13 cellular contexts compared by ENCODE assay signal in genomic region chr19:11418166-11418517, GRCh38. TPM values are rescaled to one million over a fixed set of nuclear protein-coding genes. Genes with fewer than 3 reads are reported as not detected.
DNase-seq lines count a peak whose midpoint lies in the region; ATAC-seq and TF ChIP-seq lines count a peak whose summit lies in the region.
"Had no signal": no experiment of that assay in that cellular context is flagged by ENCODE, and none has a peak within 500 bp of the region (broad histone marks: within the 10 kb centered on the region; RNA-seq: fewer than 3 reads in every experiment).

No MANE protein-coding gene starts in this region.

- H3K36me3 ChIP-seq in HAP-1 (replicated peaks) (no peaks in the 10 kb centered on the region), Peyer's patch (no peaks in the 10 kb centered on the region), kidney epithelial cell (ENCODE audit: control insufficient read depth, insufficient read depth, low read length) (no peaks in the 10 kb centered on the region), stomach (no peaks in the 10 kb centered on the region)

- intact Hi-C loops in stomach (cut with DNase I; ENCODE audit: low total_unique reads), result no loop called here

- in situ Hi-C loops in HAP-1 (cut with MboI; ENCODE audit: low sequenced_read_pairs), result no loop called here

- TF ChIP-seq EP300 in stomach (IDR thresholded peaks at IDR 0.05), result no peak

- H3K9me3 ChIP-seq in HAP-1 (no peaks in the 10 kb centered on the region), Peyer's patch (peaks cover 0 to 6% (median 0%) of the 10 kb centered on the region in 4 donors), stomach (no peaks in the 10 kb centered on the region)

- H3K4me3 ChIP-seq in HAP-1 (peak overlapping the region; percentile 25), Peyer's patch (peak overlapping the region; percentile 15 to 44 (median 41)), kidney epithelial cell (ENCODE audit: low read depth, low read length) (peak overlapping the region; percentile 48), stomach (peak overlapping the region; percentile 49 to 75 (median 54))

- TF ChIP-seq CTCF in Peyer's patch (IDR thresholded peaks at IDR 0.05) (no peak), kidney epithelial cell (IDR thresholded peaks at IDR 0.05; ENCODE audit: insufficient read depth, low read length, poor library complexity, severe bottlenecking) (no peak), stomach (IDR thresholded peaks at IDR 0.05) (no peak)

- ATAC-seq in HG03108 (IDR thresholded peaks at IDR 0.05; ENCODE audit: unreplicated experiment), result no peak
- ATAC-seq: stimulated activated effector memory CD8-positive, alpha-beta T cell treated with anti-CD3 and anti-CD28 coated beads, Interleukin-12 subunit alpha, Interleukin-12 subunit beta, amount 100 ng/mL, for 72 hours had no signal

- 0 to 18% (median 3%) methylated on average over 7 to 14 of the region's 14 CpGs for WGBS in stomach, 5 donors

- H3K27me3 ChIP-seq in HAP-1 (ENCODE audit: low read depth), result peaks cover 28% of the 10 kb centered on the region
- peaks cover 0 to 44% of the 10 kb centered on the region in 2 donors for H3K27me3 ChIP-seq in Peyer's patch
- H3K27me3 ChIP-seq in kidney epithelial cell (ENCODE audit: control insufficient read depth, insufficient read depth, low read length), result peaks cover 54% of the 10 kb centered on the region
- H3K27me3 ChIP-seq in stomach, result peaks cover 7 to 69% (median 28%) of the 10 kb centered on the region in 3 donors

- DNase-seq in HAP-1 (ENCODE audit: low spot score in 2 of 2) (no peak), Peyer's patch (no peak), kidney epithelial cell (ENCODE audit: low read depth) (no peak), stomach (no peak), NCI-H2227 treated with DMSO at 0.1 percent for 48 hours (lab: John Stamatoyannopoulos, UW) (no peak), NCI-H1092 treated with DMSO at 0.1 percent for 48 hours (lab: John Stamatoyannopoulos, UW) (no peak)
- DNase-seq: activated gamma-delta T cell treated with Interleukin-2 at 50 U/mL for 16 hours; effector CD8-positive, alpha-beta T cell had no signal

- no peak for TF ChIP-seq POLR2A in Peyer's patch (IDR thresholded peaks at IDR 0.05)
- TF ChIP-seq POLR2A in stomach (IDR thresholded peaks at IDR 0.05), result no peak

- H3K4me1 ChIP-seq in HAP-1 (no peaks in the 10 kb centered on the region; the same call in 1 of the 2 replicates), Peyer's patch (peaks cover 0 to 41% (median 31%) of the 10 kb centered on the region in 4 donors), stomach (peaks cover 36 to 53% (median 46%) of the 10 kb centered on the region in 4 donors)

- H3K27ac ChIP-seq in Peyer's patch (peak overlapping the region in 1 of 4 donors; percentile 25), stomach (peak overlapping the region; percentile 80 to 90 (median 84))

RNA-seq across cellular contexts. Expression of gene RGL3, which starts 1.0 kb away (rescaled TPM):
- total RNA-seq in Peyer's patch (10 to 100 TPM in 1 of 4 donors, 1 to 10 TPM in 3; 2.5 to 51.2 (median 6.3) TPM), kidney epithelial cell (10.2 and 18.1 TPM in 2 replicates), stomach (100 to 1,000 TPM in 3 of 5 donors, 10 to 100 TPM in 2; 22.8 to 454 (median 107) TPM)
- polyA plus RNA-seq in stomach, result 10 to 100 TPM; 20.6 to 41.2 (median 26.3) TPM
- total RNA-seq: G401, HT1080 had no signal
- polyA plus RNA-seq: keratinocyte had no signal

RNA-seq across cellular contexts. Expression of gene ODAD3, which starts 16.8 kb away (rescaled TPM):
- 1 to 10 TPM in 1 of 4 donors, not detected in 3; 1.5 TPM for total RNA-seq in Peyer's patch
- 0.07 and 0.29 TPM in 2 replicates for total RNA-seq in kidney epithelial cell
- total RNA-seq in stomach, result not detected
- under 1 TPM; 0.38 to 0.92 (median 0.62) TPM for polyA plus RNA-seq in stomach

RNA-seq across cellular contexts. Expression of gene PRKCSH, which starts 17.3 kb away (rescaled TPM):
- total RNA-seq in Peyer's patch (100 to 1,000 TPM; 161 to 239 (median 194) TPM), kidney epithelial cell (269 TPM in 2 replicates), stomach (100 to 1,000 TPM in 2 of 5 donors, 10 to 100 TPM in 3; 30.3 to 221 (median 76.9) TPM)
- polyA plus RNA-seq in stomach, result 100 to 1,000 TPM; 109 to 138 (median 115) TPM

RNA-seq across cellular contexts. Expression of gene EPOR, which starts 34.0 kb away (rescaled TPM):
- total RNA-seq in Peyer's patch, result 1 to 10 TPM; 1.2 to 5.0 (median 3.0) TPM
- total RNA-seq in kidney epithelial cell, result 3.0 and 4.4 TPM in 2 replicates
- 10 to 100 TPM in 4 of 5 donors, 1 to 10 TPM in 1; 4.8 to 19.9 (median 14.6) TPM for total RNA-seq in stomach
- polyA plus RNA-seq in stomach, result 1 to 10 TPM; 3.7 to 8.9 (median 5.0) TPM

RNA-seq across cellular contexts. Expression of gene SWSAP1, which starts 43.7 kb away (rescaled TPM):
- total RNA-seq in Peyer's patch (1 to 10 TPM in 2 of 4 donors, under 1 TPM in 1, not detected in 1; 0.76 to 3.2 (median 1.9) TPM), kidney epithelial cell (2.9 and 4.0 TPM in 2 replicates), stomach (under 1 TPM in 2 of 5 donors, not detected in 3; 0.37 to 0.45 TPM)
- 1 to 10 TPM; 3.2 to 4.1 (median 3.4) TPM for polyA plus RNA-seq in stomach
